Comparison of ENCODE assay signal across 1 cellular context in the genomic region with DNA sequence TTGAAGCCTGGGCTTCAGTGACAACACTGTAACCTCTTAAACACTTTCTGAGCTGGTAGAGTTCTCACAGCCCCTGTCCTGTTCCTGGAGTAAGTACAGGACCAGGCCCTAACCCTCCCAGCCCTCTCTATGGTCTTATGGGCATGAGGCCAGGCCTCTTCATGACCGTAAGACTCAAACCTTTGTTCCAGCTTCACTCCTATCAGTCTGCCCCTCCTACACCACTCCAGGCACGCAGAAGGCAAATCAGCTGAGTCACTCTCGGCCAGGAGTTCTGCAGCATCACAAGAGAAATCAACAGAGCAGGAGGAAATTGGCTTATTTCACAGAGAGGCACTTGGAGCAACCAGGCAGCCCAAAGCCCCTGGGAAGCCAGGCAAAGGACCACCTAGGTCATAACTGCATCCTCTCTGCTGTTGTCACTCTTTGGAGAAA.
TF ChIP-seq lines count a peak whose summit lies in the region.

No MANE protein-coding gene starts in this region.

TF ChIP-seq in HepG2, 621 proteins besides CTCF, POLR2A, EP300 and RAD21 (continued from another document and continues in another):
- TF ChIP-seq, protein P1, sequence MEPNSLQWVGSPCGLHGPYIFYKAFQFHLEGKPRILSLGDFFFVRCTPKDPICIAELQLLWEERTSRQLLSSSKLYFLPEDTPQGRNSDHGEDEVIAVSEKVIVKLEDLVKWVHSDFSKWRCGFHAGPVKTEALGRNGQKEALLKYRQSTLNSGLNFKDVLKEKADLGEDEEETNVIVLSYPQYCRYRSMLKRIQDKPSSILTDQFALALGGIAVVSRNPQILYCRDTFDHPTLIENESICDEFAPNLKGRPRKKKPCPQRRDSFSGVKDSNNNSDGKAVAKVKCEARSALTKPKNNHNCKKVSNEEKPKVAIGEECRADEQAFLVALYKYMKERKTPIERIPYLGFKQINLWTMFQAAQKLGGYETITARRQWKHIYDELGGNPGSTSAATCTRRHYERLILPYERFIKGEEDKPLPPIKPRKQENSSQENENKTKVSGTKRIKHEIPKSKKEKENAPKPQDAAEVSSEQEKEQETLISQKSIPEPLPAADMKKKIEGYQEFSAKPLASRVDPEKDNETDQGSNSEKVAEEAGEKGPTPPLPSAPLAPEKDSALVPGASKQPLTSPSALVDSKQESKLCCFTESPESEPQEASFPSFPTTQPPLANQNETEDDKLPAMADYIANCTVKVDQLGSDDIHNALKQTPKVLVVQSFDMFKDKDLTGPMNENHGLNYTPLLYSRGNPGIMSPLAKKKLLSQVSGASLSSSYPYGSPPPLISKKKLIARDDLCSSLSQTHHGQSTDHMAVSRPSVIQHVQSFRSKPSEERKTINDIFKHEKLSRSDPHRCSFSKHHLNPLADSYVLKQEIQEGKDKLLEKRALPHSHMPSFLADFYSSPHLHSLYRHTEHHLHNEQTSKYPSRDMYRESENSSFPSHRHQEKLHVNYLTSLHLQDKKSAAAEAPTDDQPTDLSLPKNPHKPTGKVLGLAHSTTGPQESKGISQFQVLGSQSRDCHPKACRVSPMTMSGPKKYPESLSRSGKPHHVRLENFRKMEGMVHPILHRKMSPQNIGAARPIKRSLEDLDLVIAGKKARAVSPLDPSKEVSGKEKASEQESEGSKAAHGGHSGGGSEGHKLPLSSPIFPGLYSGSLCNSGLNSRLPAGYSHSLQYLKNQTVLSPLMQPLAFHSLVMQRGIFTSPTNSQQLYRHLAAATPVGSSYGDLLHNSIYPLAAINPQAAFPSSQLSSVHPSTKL (CRISPR knock-in tag; IDR thresholded peaks at IDR 0.05) = peak; percentile 83
- TF ChIP-seq ZNF292 (CRISPR knock-in tag; IDR thresholded peaks at IDR 0.05; ENCODE audit: borderline replicate concordance, low read depth) = peak; percentile 88; the same call in 1 of the 2 replicates
- TF ChIP-seq, protein P2, sequence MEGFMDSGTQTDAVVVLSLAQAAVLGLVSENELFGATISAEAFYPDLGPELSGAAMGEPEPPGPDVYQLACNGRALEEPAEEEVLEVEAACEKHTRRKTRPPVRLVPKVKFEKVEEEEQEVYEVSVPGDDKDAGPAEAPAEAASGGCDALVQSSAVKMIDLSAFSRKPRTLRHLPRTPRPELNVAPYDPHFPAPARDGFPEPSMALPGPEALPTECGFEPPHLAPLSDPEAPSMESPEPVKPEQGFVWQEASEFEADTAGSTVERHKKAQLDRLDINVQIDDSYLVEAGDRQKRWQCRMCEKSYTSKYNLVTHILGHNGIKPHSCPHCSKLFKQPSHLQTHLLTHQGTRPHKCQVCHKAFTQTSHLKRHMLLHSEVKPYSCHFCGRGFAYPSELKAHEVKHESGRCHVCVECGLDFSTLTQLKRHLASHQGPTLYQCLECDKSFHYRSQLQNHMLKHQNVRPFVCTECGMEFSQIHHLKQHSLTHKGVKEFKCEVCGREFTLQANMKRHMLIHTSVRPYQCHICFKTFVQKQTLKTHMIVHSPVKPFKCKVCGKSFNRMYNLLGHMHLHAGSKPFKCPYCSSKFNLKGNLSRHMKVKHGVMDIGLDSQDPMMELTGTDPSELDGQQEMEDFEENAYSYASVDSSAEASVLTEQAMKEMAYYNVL (CRISPR knock-in tag; IDR thresholded peaks at IDR 0.05; ENCODE audit: borderline replicate concordance) = no peak
- TF ChIP-seq PRPF4 (IDR thresholded peaks at IDR 0.05; ENCODE audit: low read depth, low read length, poor library complexity, severe bottlenecking) = no peak
- TF ChIP-seq, protein P3, sequence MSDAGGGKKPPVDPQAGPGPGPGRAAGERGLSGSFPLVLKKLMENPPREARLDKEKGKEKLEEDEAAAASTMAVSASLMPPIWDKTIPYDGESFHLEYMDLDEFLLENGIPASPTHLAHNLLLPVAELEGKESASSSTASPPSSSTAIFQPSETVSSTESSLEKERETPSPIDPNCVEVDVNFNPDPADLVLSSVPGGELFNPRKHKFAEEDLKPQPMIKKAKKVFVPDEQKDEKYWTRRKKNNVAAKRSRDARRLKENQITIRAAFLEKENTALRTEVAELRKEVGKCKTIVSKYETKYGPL (CRISPR knock-in tag; IDR thresholded peaks at IDR 0.05) = no peak
- TF ChIP-seq ETV5 (CRISPR knock-in tag; IDR thresholded peaks at IDR 0.05; ENCODE audit: borderline replicate concordance) = 0 out of 2 replicates have a peak, but pooled peaks have one; percentile 21
- TF ChIP-seq CREB1 (IDR thresholded peaks at IDR 0.05) = no peak
- TF ChIP-seq CREB1 (CRISPR knock-in tag; IDR thresholded peaks at IDR 0.05) = no peak
- TF ChIP-seq, protein P4, sequence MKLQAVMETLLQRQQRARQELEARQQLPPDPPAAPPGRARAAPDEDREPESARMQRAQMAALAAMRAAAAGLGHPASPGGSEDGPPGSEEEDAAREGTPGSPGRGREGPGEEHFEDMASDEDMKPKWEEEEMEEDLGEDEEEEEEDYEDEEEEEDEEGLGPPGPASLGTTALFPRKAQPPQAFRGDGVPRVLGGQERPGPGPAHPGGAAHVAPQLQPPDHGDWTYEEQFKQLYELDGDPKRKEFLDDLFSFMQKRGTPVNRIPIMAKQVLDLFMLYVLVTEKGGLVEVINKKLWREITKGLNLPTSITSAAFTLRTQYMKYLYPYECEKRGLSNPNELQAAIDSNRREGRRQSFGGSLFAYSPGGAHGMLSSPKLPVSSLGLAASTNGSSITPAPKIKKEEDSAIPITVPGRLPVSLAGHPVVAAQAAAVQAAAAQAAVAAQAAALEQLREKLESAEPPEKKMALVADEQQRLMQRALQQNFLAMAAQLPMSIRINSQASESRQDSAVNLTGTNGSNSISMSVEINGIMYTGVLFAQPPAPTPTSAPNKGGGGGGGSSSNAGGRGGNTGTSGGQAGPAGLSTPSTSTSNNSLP (IDR thresholded peaks at IDR 0.05; ENCODE audit: low read depth, low read length) = no peak
- TF ChIP-seq NPAS2 (CRISPR knock-in tag; IDR thresholded peaks at IDR 0.05; ENCODE audit: borderline replicate concordance) = 0 out of 2 replicates have a peak, but pooled peaks have one; percentile 76
- 0 out of 2 replicates have a peak, but pooled peaks have one; percentile 28 for TF ChIP-seq AKAP8 (CRISPR knock-in tag; IDR thresholded peaks at IDR 0.05)
- TF ChIP-seq, protein P5, sequence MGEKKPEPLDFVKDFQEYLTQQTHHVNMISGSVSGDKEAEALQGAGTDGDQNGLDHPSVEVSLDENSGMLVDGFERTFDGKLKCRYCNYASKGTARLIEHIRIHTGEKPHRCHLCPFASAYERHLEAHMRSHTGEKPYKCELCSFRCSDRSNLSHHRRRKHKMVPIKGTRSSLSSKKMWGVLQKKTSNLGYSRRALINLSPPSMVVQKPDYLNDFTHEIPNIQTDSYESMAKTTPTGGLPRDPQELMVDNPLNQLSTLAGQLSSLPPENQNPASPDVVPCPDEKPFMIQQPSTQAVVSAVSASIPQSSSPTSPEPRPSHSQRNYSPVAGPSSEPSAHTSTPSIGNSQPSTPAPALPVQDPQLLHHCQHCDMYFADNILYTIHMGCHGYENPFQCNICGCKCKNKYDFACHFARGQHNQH (CRISPR knock-in tag; IDR thresholded peaks at IDR 0.05) = peak; percentile 53; the same call in 1 of the 2 replicates
- peak; percentile 56 for TF ChIP-seq ZNF501 (CRISPR knock-in tag; IDR thresholded peaks at IDR 0.05)
- TF ChIP-seq, protein P6, sequence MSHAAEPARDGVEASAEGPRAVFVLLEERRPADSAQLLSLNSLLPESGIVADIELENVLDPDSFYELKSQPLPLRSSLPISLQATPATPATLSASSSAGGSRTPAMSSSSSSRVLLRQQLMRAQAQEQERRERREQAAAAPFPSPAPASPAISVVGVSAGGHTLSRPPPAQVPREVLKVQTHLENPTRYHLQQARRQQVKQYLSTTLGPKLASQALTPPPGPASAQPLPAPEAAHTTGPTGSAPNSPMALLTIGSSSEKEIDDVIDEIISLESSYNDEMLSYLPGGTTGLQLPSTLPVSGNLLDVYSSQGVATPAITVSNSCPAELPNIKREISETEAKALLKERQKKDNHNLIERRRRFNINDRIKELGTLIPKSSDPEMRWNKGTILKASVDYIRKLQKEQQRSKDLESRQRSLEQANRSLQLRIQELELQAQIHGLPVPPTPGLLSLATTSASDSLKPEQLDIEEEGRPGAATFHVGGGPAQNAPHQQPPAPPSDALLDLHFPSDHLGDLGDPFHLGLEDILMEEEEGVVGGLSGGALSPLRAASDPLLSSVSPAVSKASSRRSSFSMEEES (CRISPR knock-in tag; IDR thresholded peaks at IDR 0.05) = 0 out of 2 replicates have a peak, but pooled peaks have one; percentile 34
- TF ChIP-seq ZNF441 (CRISPR knock-in tag; IDR thresholded peaks at IDR 0.05; ENCODE audit: borderline replicate concordance) = 0 out of 2 replicates have a peak, but pooled peaks have one; percentile 34
- peak; percentile 19; the same call in 1 of the 2 replicates for TF ChIP-seq THAP11 (CRISPR knock-in tag; IDR thresholded peaks at IDR 0.05)
- TF ChIP-seq FOXC1 (CRISPR knock-in tag; IDR thresholded peaks at IDR 0.05; ENCODE audit: borderline replicate concordance) = no peak
- TF ChIP-seq, protein P7, sequence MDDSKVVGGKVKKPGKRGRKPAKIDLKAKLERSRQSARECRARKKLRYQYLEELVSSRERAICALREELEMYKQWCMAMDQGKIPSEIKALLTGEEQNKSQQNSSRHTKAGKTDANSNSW (CRISPR knock-in tag; IDR thresholded peaks at IDR 0.05; ENCODE audit: borderline replicate concordance) = no peak
- TF ChIP-seq, protein P8, sequence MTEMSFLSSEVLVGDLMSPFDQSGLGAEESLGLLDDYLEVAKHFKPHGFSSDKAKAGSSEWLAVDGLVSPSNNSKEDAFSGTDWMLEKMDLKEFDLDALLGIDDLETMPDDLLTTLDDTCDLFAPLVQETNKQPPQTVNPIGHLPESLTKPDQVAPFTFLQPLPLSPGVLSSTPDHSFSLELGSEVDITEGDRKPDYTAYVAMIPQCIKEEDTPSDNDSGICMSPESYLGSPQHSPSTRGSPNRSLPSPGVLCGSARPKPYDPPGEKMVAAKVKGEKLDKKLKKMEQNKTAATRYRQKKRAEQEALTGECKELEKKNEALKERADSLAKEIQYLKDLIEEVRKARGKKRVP (CRISPR knock-in tag; IDR thresholded peaks at IDR 0.05) = no peak
- TF ChIP-seq, protein P9, sequence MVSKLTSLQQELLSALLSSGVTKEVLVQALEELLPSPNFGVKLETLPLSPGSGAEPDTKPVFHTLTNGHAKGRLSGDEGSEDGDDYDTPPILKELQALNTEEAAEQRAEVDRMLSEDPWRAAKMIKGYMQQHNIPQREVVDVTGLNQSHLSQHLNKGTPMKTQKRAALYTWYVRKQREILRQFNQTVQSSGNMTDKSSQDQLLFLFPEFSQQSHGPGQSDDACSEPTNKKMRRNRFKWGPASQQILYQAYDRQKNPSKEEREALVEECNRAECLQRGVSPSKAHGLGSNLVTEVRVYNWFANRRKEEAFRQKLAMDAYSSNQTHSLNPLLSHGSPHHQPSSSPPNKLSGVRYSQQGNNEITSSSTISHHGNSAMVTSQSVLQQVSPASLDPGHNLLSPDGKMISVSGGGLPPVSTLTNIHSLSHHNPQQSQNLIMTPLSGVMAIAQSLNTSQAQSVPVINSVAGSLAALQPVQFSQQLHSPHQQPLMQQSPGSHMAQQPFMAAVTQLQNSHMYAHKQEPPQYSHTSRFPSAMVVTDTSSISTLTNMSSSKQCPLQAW (CRISPR knock-in tag; IDR thresholded peaks at IDR 0.05) = peak; percentile 45
- TF ChIP-seq MATR3 (CRISPR knock-in tag; IDR thresholded peaks at IDR 0.05) = no peak
- TF ChIP-seq, protein P10, sequence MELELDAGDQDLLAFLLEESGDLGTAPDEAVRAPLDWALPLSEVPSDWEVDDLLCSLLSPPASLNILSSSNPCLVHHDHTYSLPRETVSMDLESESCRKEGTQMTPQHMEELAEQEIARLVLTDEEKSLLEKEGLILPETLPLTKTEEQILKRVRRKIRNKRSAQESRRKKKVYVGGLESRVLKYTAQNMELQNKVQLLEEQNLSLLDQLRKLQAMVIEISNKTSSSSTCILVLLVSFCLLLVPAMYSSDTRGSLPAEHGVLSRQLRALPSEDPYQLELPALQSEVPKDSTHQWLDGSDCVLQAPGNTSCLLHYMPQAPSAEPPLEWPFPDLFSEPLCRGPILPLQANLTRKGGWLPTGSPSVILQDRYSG (CRISPR knock-in tag; IDR thresholded peaks at IDR 0.05) = no peak
- peak; percentile 97 for TF ChIP-seq NFE2L1 (CRISPR knock-in tag; IDR thresholded peaks at IDR 0.05; ENCODE audit: borderline replicate concordance)
- TF ChIP-seq NFKBIZ (CRISPR knock-in tag; IDR thresholded peaks at IDR 0.05) = 0 out of 2 replicates have a peak, but pooled peaks have one; percentile 59
- no peak for TF ChIP-seq NFATC3 (CRISPR knock-in tag; IDR thresholded peaks at IDR 0.05)
- TF ChIP-seq, protein P11, sequence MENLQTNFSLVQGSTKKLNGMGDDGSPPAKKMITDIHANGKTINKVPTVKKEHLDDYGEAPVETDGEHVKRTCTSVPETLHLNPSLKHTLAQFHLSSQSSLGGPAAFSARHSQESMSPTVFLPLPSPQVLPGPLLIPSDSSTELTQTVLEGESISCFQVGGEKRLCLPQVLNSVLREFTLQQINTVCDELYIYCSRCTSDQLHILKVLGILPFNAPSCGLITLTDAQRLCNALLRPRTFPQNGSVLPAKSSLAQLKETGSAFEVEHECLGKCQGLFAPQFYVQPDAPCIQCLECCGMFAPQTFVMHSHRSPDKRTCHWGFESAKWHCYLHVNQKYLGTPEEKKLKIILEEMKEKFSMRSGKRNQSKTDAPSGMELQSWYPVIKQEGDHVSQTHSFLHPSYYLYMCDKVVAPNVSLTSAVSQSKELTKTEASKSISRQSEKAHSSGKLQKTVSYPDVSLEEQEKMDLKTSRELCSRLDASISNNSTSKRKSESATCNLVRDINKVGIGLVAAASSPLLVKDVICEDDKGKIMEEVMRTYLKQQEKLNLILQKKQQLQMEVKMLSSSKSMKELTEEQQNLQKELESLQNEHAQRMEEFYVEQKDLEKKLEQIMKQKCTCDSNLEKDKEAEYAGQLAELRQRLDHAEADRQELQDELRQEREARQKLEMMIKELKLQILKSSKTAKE (CRISPR knock-in tag; IDR thresholded peaks at IDR 0.05; ENCODE audit: borderline replicate concordance) = no peak
- TF ChIP-seq NAIF1 (CRISPR knock-in tag; IDR thresholded peaks at IDR 0.05; ENCODE audit: borderline replicate concordance) = no peak
- peak; percentile 64; the same call in 1 of the 2 replicates for TF ChIP-seq CBX5 (CRISPR knock-in tag; IDR thresholded peaks at IDR 0.05; ENCODE audit: borderline replicate concordance)
- 0 out of 2 replicates have a peak, but pooled peaks have one; percentile 9 for TF ChIP-seq STAT5B (CRISPR knock-in tag; IDR thresholded peaks at IDR 0.05)
- no peak for TF ChIP-seq CENPX (CRISPR knock-in tag; IDR thresholded peaks at IDR 0.05)
- TF ChIP-seq ZNF747 (CRISPR knock-in tag; IDR thresholded peaks at IDR 0.05; ENCODE audit: borderline replicate concordance) = 0 out of 2 replicates have a peak, but pooled peaks have one; percentile 38
